21 cellular contexts compared by ENCODE assay signal in genomic region chr5:29054694-29055093, GRCh38.
"Had no signal": no experiment of that assay in that cellular context is flagged by ENCODE, and none has a peak within 500 bp of the region (broad histone marks: within the 10 kb centered on the region; RNA-seq: fewer than 3 reads in every experiment).

No MANE protein-coding gene starts in this region.

- H3K27me3 ChIP-seq: gastrocnemius medialis, neural progenitor cell, right lobe of liver, stomach, thyroid gland, vagina had no signal

- H3K36me3 ChIP-seq: gastrocnemius medialis, neural progenitor cell, right lobe of liver, stomach, thyroid gland, vagina had no signal

- H3K4me1 ChIP-seq: gastrocnemius medialis, neural progenitor cell, parathyroid adenoma, right lobe of liver, stomach, thyroid gland, vagina had no signal

- H3K4me3 ChIP-seq: gastrocnemius medialis, lung, neural progenitor cell, right lobe of liver, stomach, thyroid gland, vagina had no signal

- DNase-seq: effector CD8-positive, alpha-beta T cell; endodermal cell; erythroblast; gastrocnemius medialis; head of caudate nucleus; kidney; mesenchymal stem cell; naive thymus-derived CD4-positive, alpha-beta T cell; right lobe of liver; stimulated activated CD4-positive, alpha-beta T cell treated with anti-CD3 and anti-CD28 coated beads, Interleukin-2, amount 100 ng/mL, for 24 hours; stimulated activated CD4-positive, alpha-beta T cell treated with anti-CD3 and anti-CD28 coated beads, Interleukin-4, amount 100 ng/mL, for 24 hours; stimulated activated naive CD4-positive, alpha-beta T cell treated with Interleukin-2 at 50 U/mL for 16 hours; stomach; thyroid gland; trophoblast cell had no signal

- H3K27ac ChIP-seq: gastrocnemius medialis, neural progenitor cell, parathyroid adenoma, right lobe of liver, stomach, thyroid gland, vagina had no signal

- ATAC-seq: gastrocnemius medialis; left lobe of liver; naive thymus-derived CD4-positive, alpha-beta T cell; right lobe of liver; stimulated activated effector memory CD8-positive, alpha-beta T cell treated with anti-CD3 and anti-CD28 coated beads, Interleukin-12 subunit alpha, Interleukin-12 subunit beta, amount 100 ng/mL, for 72 hours had no signal

- H3K9me3 ChIP-seq: gastrocnemius medialis, right lobe of liver, stomach, thyroid gland, vagina had no signal
